10 cellular contexts compared by ENCODE assay signal in genomic region chr2:102514061-102514785, GRCh38. TPM values are rescaled to one million over a fixed set of nuclear protein-coding genes. Genes with fewer than 3 reads are reported as not detected.
DNase-seq lines count a peak whose midpoint lies in the region; ATAC-seq and TF ChIP-seq lines count a peak whose summit lies in the region.
"Had no signal": no experiment of that assay in that cellular context is flagged by ENCODE, and none has a peak within 500 bp of the region (broad histone marks: within the 10 kb centered on the region; RNA-seq: fewer than 3 reads in every experiment).

No MANE protein-coding gene starts in this region.

- H3K27ac ChIP-seq in substantia nigra (ENCODE audit: low read depth, low read length, poor library complexity, severe bottlenecking): no peak overlapping the region
- H3K27ac ChIP-seq: heart right ventricle had no signal

- H3K9me3 ChIP-seq in mucosa of descending colon: no peaks in the 10 kb centered on the region

- peak; percentile 66 for ATAC-seq in mucosa of descending colon
- ATAC-seq in GM21360 (IDR thresholded peaks at IDR 0.05; ENCODE audit: unreplicated experiment): no peak
- ATAC-seq: heart right ventricle had no signal

- no peaks in the 10 kb centered on the region for H3K36me3 ChIP-seq in mucosa of descending colon (ENCODE audit: low read depth)
- H3K36me3 ChIP-seq: heart right ventricle had no signal

- TF ChIP-seq CTCF in mucosa of descending colon (IDR thresholded peaks at IDR 0.05): no peak

- DNase-seq in AG20443 (ENCODE audit: low spot score): peak; percentile 87
- DNase-seq in M059J (ENCODE audit: low read depth): peak; percentile 85
- DNase-seq in dedifferentiated amniotic fluid mesenchymal stem cell (ENCODE audit: extremely low spot score): peak; percentile 91
- no peak for DNase-seq in mucosa of descending colon
- no peak for DNase-seq in NCI-H748 (lab: John Stamatoyannopoulos, UW; ENCODE audit: unreplicated experiment)
- DNase-seq in NCI-H1092 treated with DMSO at 0.1 percent for 48 hours (lab: John Stamatoyannopoulos, UW): no peak
- no peak for DNase-seq in substantia nigra (lab: John Stamatoyannopoulos, UW)
- DNase-seq: activated gamma-delta T cell treated with Interleukin-2 at 50 U/mL for 16 hours, heart right ventricle had no signal

- intact Hi-C loops in mucosa of descending colon (cut with DNase I, micrococcal nuclease): no loop called here

- H3K4me3 ChIP-seq in mucosa of descending colon: no peak overlapping the region
- H3K4me3 ChIP-seq: heart right ventricle had no signal

- no peaks in the 10 kb centered on the region for H3K4me1 ChIP-seq in mucosa of descending colon (ENCODE audit: low read depth)

RNA-seq across cellular contexts. Expression of gene SLC9A4, which starts 41.2 kb away (rescaled TPM):
- total RNA-seq in M059J (2014; rRNA removed; shearing (Covaris generic)): not detected in 2 replicates
- under 1 TPM in 2 of 3 donors, not detected in 1; 0.17 to 0.32 TPM for total RNA-seq in mucosa of descending colon

Comparison
In these comparisons a context has a peak if more than half of its experiments do, and no peak if none do; other contexts are left out.
1. DNase-seq: peak in AG20443 (single experiment), M059J (single experiment) and dedifferentiated amniotic fluid mesenchymal stem cell (single experiment); none in mucosa of descending colon (0 of 3), NCI-H748 (single experiment), NCI-H1092 treated with DMSO at 0.1 percent for 48 hours (single experiment) and substantia nigra (0 of 49).